In the genomic region with DNA sequence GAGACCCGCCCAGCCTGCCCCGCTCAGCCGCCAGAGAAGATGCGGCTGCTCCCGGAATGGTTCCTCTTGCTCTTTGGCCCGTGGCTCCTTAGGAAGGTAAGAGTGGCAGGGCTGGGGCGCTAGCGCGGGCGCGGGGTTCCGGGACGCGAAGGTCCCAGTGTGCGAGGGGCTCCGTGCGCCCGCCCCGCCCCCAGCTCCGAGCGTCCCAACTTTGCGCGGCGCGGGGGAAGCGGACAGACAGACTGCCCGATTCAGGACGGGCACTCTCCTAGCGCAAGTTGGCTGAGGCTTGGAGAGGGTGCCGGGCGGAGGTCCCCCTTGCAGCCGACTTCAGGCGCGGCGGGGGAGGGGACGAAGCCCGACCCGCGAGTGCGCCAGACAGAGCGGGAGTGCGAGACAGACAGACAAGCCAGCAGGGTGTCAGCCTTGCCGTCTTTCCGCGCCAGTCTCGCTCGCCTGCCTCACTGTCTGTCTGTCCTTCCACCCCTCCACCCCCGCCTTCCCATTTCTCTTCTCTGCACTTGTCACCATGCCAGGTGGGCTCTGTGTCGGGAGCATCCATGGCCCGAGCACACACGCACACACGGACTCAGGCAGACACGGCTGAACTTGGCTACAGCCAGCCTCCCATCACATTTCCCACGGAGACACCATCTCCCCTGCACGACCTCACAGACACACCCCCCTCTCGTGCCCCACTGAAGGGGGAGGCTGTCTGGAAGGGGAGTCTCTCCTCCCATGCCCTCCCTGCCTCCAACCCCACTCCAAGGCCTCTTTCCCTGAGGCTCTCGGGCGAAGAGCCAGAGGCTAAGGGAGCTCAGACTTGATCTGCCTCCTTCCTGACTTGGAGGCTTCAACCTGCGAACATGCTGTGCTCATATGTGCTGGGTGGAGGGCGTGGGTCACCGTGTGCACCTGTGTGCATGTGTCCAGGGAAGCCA, we compare ENCODE assay signal across 8 cellular contexts. TPM values are rescaled to one million over a fixed set of nuclear protein-coding genes. Genes with fewer than 3 reads are reported as not detected.
DNase-seq lines count a peak whose midpoint lies in the region; ATAC-seq, FAIRE-seq and TF ChIP-seq lines count a peak whose summit lies in the region.

No MANE protein-coding gene starts in this region.

- H4K5ac ChIP-seq in H1 (ENCODE audit: insufficient read length, low read depth, low read length) = no peak overlapping the region

- H3K27me3 Mint-ChIP-seq in activated CD4-positive, alpha-beta T cell treated with anti-CD3 and anti-CD28 coated beads for 36 hours = peaks cover 70% of the 10 kb centered on the region

- H3K36me3 ChIP-seq in Peyer's patch (peaks cover 0 to 7% (median 0%) of the 10 kb centered on the region in 3 donors), H1 (ENCODE audit: control insufficient read depth in 2 of 4, insufficient read depth in 4 of 4, low read length in 3 of 4) (peaks cover 0 to 4% (median 1%) of the 10 kb centered on the region in 4 experiments; a peak in 4 of 8 replicates)

- 4% methylated on average over 35 of the region's 61 CpGs; no CpG with 5 or more reads in 1 of the 2 experiments for WGBS in H1 (ENCODE audit: extremely low coverage in 1 of 2, insufficient coverage in 1 of 2, insufficient read length in 1 of 2, insufficient replicate concordance in 2 of 2, low coverage in 1 of 2, low lambda C conversion rate in 2 of 2, missing lambda C conversion rate in 1 of 2), 2 experiments

- H3K4me2 ChIP-seq in H1 (ENCODE audit: insufficient read depth in 1 of 2, low read depth in 2 of 2, low read length in 2 of 2) = peak overlapping the region; percentile 91 to 92

- H3K4me1 ChIP-seq in Peyer's patch (peaks cover 0 to 38% (median 21%) of the 10 kb centered on the region in 4 donors), H1 (replicated peaks in 1 of 4; ENCODE audit: control insufficient read depth in 3 of 4, insufficient read depth in 4 of 4, low read length in 3 of 4) (peaks cover 9 to 56% (median 42%) of the 10 kb centered on the region in 4 experiments)

- H2BK120ac ChIP-seq in H1 (replicated peaks; ENCODE audit: low read depth, low read length) = no peak overlapping the region

- H3K79me2 ChIP-seq in H1 (ENCODE audit: control insufficient read depth in 1 of 2, insufficient read depth in 2 of 2, low read length in 2 of 2) = no peaks in the 10 kb centered on the region

- H3K27ac ChIP-seq in Peyer's patch (no peak overlapping the region), H1 (ENCODE audit: low read depth, low read length) (no peak overlapping the region)

- peaks cover 36% of the 10 kb centered on the region for H3K4me1 Mint-ChIP-seq in activated CD4-positive, alpha-beta T cell treated with anti-CD3 and anti-CD28 coated beads for 36 hours

- H2AFZ ChIP-seq in H1 (ENCODE audit: low read length) = no peak overlapping the region

- H3K18ac ChIP-seq in H1 (ENCODE audit: extremely low read depth, low read length) = no peak overlapping the region; the same call in none of the 2 replicates

- peak overlapping the region; percentile 75; the same call in 1 of the 2 replicates for H2BK5ac ChIP-seq in H1 (ENCODE audit: low read depth, low read length)

- H3K79me1 ChIP-seq in H1 (ENCODE audit: low read depth, low read length) = no peaks in the 10 kb centered on the region

- peak overlapping the region; percentile 55 for H3K4me3 Mint-ChIP-seq in activated CD4-positive, alpha-beta T cell treated with anti-CD3 and anti-CD28 coated beads for 36 hours

- intact Hi-C loops in activated CD4-positive, alpha-beta T cell treated with anti-CD3 and anti-CD28 coated beads for 36 hours (cut with DNase I, micrococcal nuclease) = loop anchor here in 1 of 2 experiments (5.0 kb wide), 1 partner anchor 415 kb away; a partner anchor contains a TSS

- no peak for ATAC-seq in activated CD4-positive, alpha-beta T cell treated with anti-CD3 and anti-CD28 coated beads for 36 hours
- ATAC-seq in HG02885 (IDR thresholded peaks at IDR 0.05; ENCODE audit: poor library complexity, unreplicated experiment) = no peak

- CTCF ChIA-PET in activated CD4-positive, alpha-beta T cell treated with anti-CD3 and anti-CD28 coated beads for 36 hours (lab: Charles Lee) = interaction anchor here (0.6 to 2.2 kb wide), 6 partner anchors 11 to 547 kb away, joined by 3 to 16 read pairs (median 7); a partner anchor contains a TSS
- CTCF ChIA-PET in H1 (lab: Charles Lee; ENCODE audit: partially characterized antibody) = interaction anchor here (0.9 to 10.1 kb wide), 3 partner anchors 22 to 44 kb away, joined by 3 to 726 read pairs (median 3); a partner anchor contains a TSS

- no peak overlapping the region for H3K9ac ChIP-seq in H1 (replicated peaks in 1 of 4; ENCODE audit: extremely low read depth in 1 of 4, low read depth in 3 of 4, low read length in 3 of 4)

- FAIRE-seq in H1 (lab: Jason Lieb, UNC) = no peak

- no peak for TF ChIP-seq POLR2A in Peyer's patch (IDR thresholded peaks at IDR 0.05)
- no peak for TF ChIP-seq POLR2A in H1 (IDR thresholded peaks at IDR 0.05; ENCODE audit: control extremely low read depth in 1 of 2, low read depth in 2 of 2, low read length in 2 of 2)

- TF ChIP-seq CTCF in Peyer's patch (IDR thresholded peaks at IDR 0.05) (no peak), H1 (IDR thresholded peaks at IDR 0.05; ENCODE audit: control extremely low read depth in 1 of 3, insufficient read depth in 1 of 3, low read depth in 1 of 3, low read length in 3 of 3) (no peak)

- no peak overlapping the region for H3K14ac ChIP-seq in H1 (ENCODE audit: insufficient read length)

- no peak for TF ChIP-seq EP300 in H1 (IDR thresholded peaks at IDR 0.05; ENCODE audit: borderline replicate concordance in 1 of 2, low read depth in 2 of 2, low read length in 2 of 2)

- no peaks in the 10 kb centered on the region for H3K9me3 Mint-ChIP-seq in activated CD4-positive, alpha-beta T cell treated with anti-CD3 and anti-CD28 coated beads for 36 hours (ENCODE audit: low read depth)

- DNase-seq in activated CD4-positive, alpha-beta T cell treated with anti-CD3 and anti-CD28 coated beads for 36 hours = peak; percentile 47
- DNase-seq in activated CD4-positive, alpha-beta T cell treated with anti-CD3 and anti-CD28 coated beads for 1 hour = no peak
- DNase-seq in Peyer's patch (no peak), H1 (ENCODE audit: low read depth in 1 of 2, low spot score in 2 of 2) (peak in 1 of 2 experiments; percentile 66), retina (peak; percentile 61), NCI-H2107 treated with DMSO at 0.1 percent for 48 hours (lab: John Stamatoyannopoulos, UW; ENCODE audit: unreplicated experiment) (no peak), DMS153 (lab: John Stamatoyannopoulos, UW) (no peak)

- H2BK15ac ChIP-seq in H1 (ENCODE audit: low read length) = peak overlapping the region; percentile 98; the same call in 1 of the 2 replicates

- TF ChIP-seq RAD21 in H1 (IDR thresholded peaks at IDR 0.05 in 1 of 2, conservative IDR thresholded peaks at IDR 0.05 in 1 of 2; ENCODE audit: low read depth in 2 of 2, low read length in 2 of 2) = no peak

- H3K36me3 Mint-ChIP-seq in activated CD4-positive, alpha-beta T cell treated with anti-CD3 and anti-CD28 coated beads for 36 hours (ENCODE audit: low read depth) = no peaks in the 10 kb centered on the region

- H3K4me3 ChIP-seq in Peyer's patch = peak overlapping the region; percentile 28 to 55 (median 50)
- peak overlapping the region; percentile 28 to 67 (median 46) for H3K4me3 ChIP-seq in H1 (ENCODE audit: extremely low read depth in 1 of 4, insufficient read depth in 2 of 4, low read depth in 3 of 4, low read length in 4 of 4)

- no peak overlapping the region for H3K27ac Mint-ChIP-seq in activated CD4-positive, alpha-beta T cell treated with anti-CD3 and anti-CD28 coated beads for 36 hours

- H3K23me2 ChIP-seq in H1 (ENCODE audit: low read depth, low read length) = peaks cover 7% of the 10 kb centered on the region; the same call in 1 of the 2 replicates

- H3K23ac ChIP-seq in H1 (ENCODE audit: insufficient read length) = no peak overlapping the region

- H4K20me1 ChIP-seq in H1 (replicated peaks in 1 of 2; ENCODE audit: control insufficient read depth in 1 of 2, insufficient read depth in 2 of 2, low read length in 2 of 2) = peaks cover 13 to 36% of the 10 kb centered on the region in 2 experiments

- no peak overlapping the region for H3K4ac ChIP-seq in H1 (replicated peaks; ENCODE audit: insufficient read length, low read depth, low read length)

- H3K56ac ChIP-seq in H1 (replicated peaks; ENCODE audit: insufficient read length, low read depth, low read length) = no peak overlapping the region

- H3K27me3 ChIP-seq in Peyer's patch (peaks cover 0 to 69% of the 10 kb centered on the region in 2 donors), H1 (replicated peaks in 1 of 4; ENCODE audit: control insufficient read depth in 3 of 4, extremely low read depth in 1 of 4, insufficient read depth in 3 of 4, low read length in 3 of 4) (peaks cover 70 to 84% (median 82%) of the 10 kb centered on the region in 4 experiments)

- H4K91ac ChIP-seq in H1 (replicated peaks; ENCODE audit: insufficient read length, low read length) = no peak overlapping the region

- H4K8ac ChIP-seq in H1 (ENCODE audit: extremely low read depth, insufficient read depth, low read length) = peak overlapping the region; percentile 23; the same call in 1 of the 2 replicates

- no peak overlapping the region for H2BK20ac ChIP-seq in H1 (ENCODE audit: low read length)

- H2BK12ac ChIP-seq in H1 (ENCODE audit: low read depth, low read length) = peak overlapping the region; percentile 84; the same call in 1 of the 2 replicates

- peak overlapping the region; percentile 82 for H2AK5ac ChIP-seq in H1 (ENCODE audit: low read depth, low read length)

- POLR2A ChIA-PET in activated CD4-positive, alpha-beta T cell treated with anti-CD3 and anti-CD28 coated beads for 36 hours (lab: Charles Lee) = no interaction called here
- POLR2A ChIA-PET in H1 (lab: Charles Lee; ENCODE audit: partially characterized antibody) = interaction anchor here (0.9 to 8.8 kb wide), 6 partner anchors 18 to 270 kb away, joined by 3 to 686 read pairs (median 4); a partner anchor contains a TSS

- H3K9me3 ChIP-seq in Peyer's patch (no peaks in the 10 kb centered on the region), H1 (ENCODE audit: insufficient read depth in 2 of 2, low read depth in 1 of 2, low read length in 1 of 2) (no peaks in the 10 kb centered on the region)

RNA-seq across cellular contexts. Expression of a gene that starts 0.6 kb away (rescaled TPM):
- under 1 TPM; 0.41 to 0.51 TPM for total RNA-seq in activated CD4-positive, alpha-beta T cell treated with anti-CD3 and anti-CD28 coated beads for 36 hours
- not detected for total RNA-seq in Peyer's patch
- total RNA-seq in H1 (2021; fragmentation: NEBNext Ultra II Directional; extraction: Animal tissue kit (Norgen Biotek cat#: 25700)) = 1.7 and 1.8 TPM in 2 replicates
- 0.92 and 1.4 TPM in 2 replicates for polyA plus RNA-seq in H1 (2011; rRNA removed)
- polyA plus RNA-seq in H1 (2011; cell fraction: cytosol; rRNA removed) = 0.48 TPM
- polyA plus RNA-seq in H1 (2011; cell fraction: nucleus; rRNA removed) = 1.7 TPM
- 1.7 to 3.4 TPM (median 2.3 TPM) in 4 replicates for polyA plus RNA-seq in H1 (2012, experiment 1 of 2)
- polyA plus RNA-seq in H1 (2012, experiment 2 of 2) = 1.5 TPM
- 3.2 TPM for polyA plus RNA-seq in H1 (2013, experiment 1 of 2)
- 3.0 TPM for polyA plus RNA-seq in H1 (2013, experiment 2 of 2)
- 0.59 and 0.63 TPM in 2 replicates for polyA minus RNA-seq in H1 (2011; rRNA and poly(A)+ RNA removed)
- 1.3 TPM for polyA minus RNA-seq in H1 (2011; cell fraction: cytosol; rRNA and poly(A)+ RNA removed)
- 1.00 TPM for polyA minus RNA-seq in H1 (2011; cell fraction: nucleus; rRNA and poly(A)+ RNA removed)

RNA-seq across cellular contexts. Expression of a gene that starts 12.3 kb away (rescaled TPM):
- total RNA-seq in activated CD4-positive, alpha-beta T cell treated with anti-CD3 and anti-CD28 coated beads for 36 hours = 100 to 1,000 TPM; 436 to 487 TPM
- 10 to 100 TPM; 34.4 to 72.6 (median 36.3) TPM for total RNA-seq in Peyer's patch
- total RNA-seq in H1 (2021; fragmentation: NEBNext Ultra II Directional; extraction: Animal tissue kit (Norgen Biotek cat#: 25700)) = 274 and 283 TPM in 2 replicates
- polyA plus RNA-seq in H1 (2011; rRNA removed) = 520 and 847 TPM in 2 replicates
- polyA plus RNA-seq in H1 (2011; cell fraction: cytosol; rRNA removed) = 535 TPM
- 681 TPM for polyA plus RNA-seq in H1 (2011; cell fraction: nucleus; rRNA removed)
- polyA plus RNA-seq in H1 (2012, experiment 1 of 2) = 231 to 352 TPM (median 336 TPM) in 4 replicates
- polyA plus RNA-seq in H1 (2012, experiment 2 of 2) = 385 TPM
- 209 TPM for polyA plus RNA-seq in H1 (2013, experiment 1 of 2)
- 189 TPM for polyA plus RNA-seq in H1 (2013, experiment 2 of 2)
- polyA minus RNA-seq in H1 (2011; rRNA and poly(A)+ RNA removed) = 316 and 343 TPM in 2 replicates
- 236 TPM for polyA minus RNA-seq in H1 (2011; cell fraction: cytosol; rRNA and poly(A)+ RNA removed)
- polyA minus RNA-seq in H1 (2011; cell fraction: nucleus; rRNA and poly(A)+ RNA removed) = 206 TPM

RNA-seq across cellular contexts. Expression of a gene that starts 33.8 kb away (rescaled TPM):
- 1 to 10 TPM; 2.5 to 2.8 TPM for total RNA-seq in activated CD4-positive, alpha-beta T cell treated with anti-CD3 and anti-CD28 coated beads for 36 hours
- 1 to 10 TPM; 1.9 to 6.6 (median 2.4) TPM for total RNA-seq in Peyer's patch
- total RNA-seq in H1 (2021; fragmentation: NEBNext Ultra II Directional; extraction: Animal tissue kit (Norgen Biotek cat#: 25700)) = 1.3 and 1.9 TPM in 2 replicates
- polyA plus RNA-seq in H1 (2011; rRNA removed) = 0.70 and 0.77 TPM in 2 replicates
- 1.9 TPM for polyA plus RNA-seq in H1 (2011; cell fraction: cytosol; rRNA removed)
- polyA plus RNA-seq in H1 (2011; cell fraction: nucleus; rRNA removed) = 3.4 TPM
- 1.6 to 2.9 TPM (median 2.3 TPM) in 4 replicates for polyA plus RNA-seq in H1 (2012, experiment 1 of 2)
- 0.72 TPM for polyA plus RNA-seq in H1 (2012, experiment 2 of 2)
- polyA plus RNA-seq in H1 (2013, experiment 1 of 2) = 0.79 TPM
- polyA plus RNA-seq in H1 (2013, experiment 2 of 2) = 0.81 TPM
- 0.71 and 0.98 TPM in 2 replicates for polyA minus RNA-seq in H1 (2011; rRNA and poly(A)+ RNA removed)
- polyA minus RNA-seq in H1 (2011; cell fraction: cytosol; rRNA and poly(A)+ RNA removed) = 2.1 TPM
- polyA minus RNA-seq in H1 (2011; cell fraction: nucleus; rRNA and poly(A)+ RNA removed) = 2.4 TPM

Comparison
In these comparisons a context has a peak if more than half of its experiments do, and no peak if none do; other contexts are left out.
1. DNase-seq: peak in activated CD4-positive, alpha-beta T cell treated with anti-CD3 and anti-CD28 coated beads for 36 hours (single experiment) and retina (single experiment); none in activated CD4-positive, alpha-beta T cell treated with anti-CD3 and anti-CD28 coated beads for 1 hour (single experiment), Peyer's patch (0 of 3), NCI-H2107 treated with DMSO at 0.1 percent for 48 hours (single experiment) and DMS153 (single experiment).